ENCODE assay signal across 24 cellular contexts in genomic region chr5:38342261-38342660, GRCh38.
"Had no signal": no experiment of that assay in that cellular context is flagged by ENCODE, and none has a peak within 500 bp of the region (broad histone marks: within the 10 kb centered on the region; RNA-seq: fewer than 3 reads in every experiment).

No MANE protein-coding gene starts in this region.

- H3K9me3 ChIP-seq: colonic mucosa, esophagus muscularis mucosa, esophagus squamous epithelium, gastrocnemius medialis, gastroesophageal sphincter, heart left ventricle, heart right ventricle had no signal

- H3K27me3 ChIP-seq: colonic mucosa, esophagus squamous epithelium, gastrocnemius medialis had no signal

- DNase-seq: colonic mucosa; cortex of kidney; dermis blood vessel endothelial cell; dorsolateral prefrontal cortex; effector CD4-positive, alpha-beta T cell; effector CD8-positive, alpha-beta T cell; effector memory CD4-positive, alpha-beta T cell; effector memory CD8-positive, alpha-beta T cell; erythroblast; esophagus squamous epithelium; foreskin fibroblast; foreskin melanocyte; gastrocnemius medialis; glutamatergic neuron; head of caudate nucleus; heart left ventricle; heart right ventricle had no signal

- H3K27me3 Mint-ChIP-seq: dendritic cell treated with granulocyte-macrophage colony-stimulating factor and Interleukin-4, amounts not matched to agents 40 ng/mL and 50 ng/mL, for 4 days had no signal

- H3K4me3 ChIP-seq: colonic mucosa, coronary artery, dorsolateral prefrontal cortex, esophagus muscularis mucosa, esophagus squamous epithelium, gastrocnemius medialis, gastroesophageal sphincter, heart left ventricle, heart right ventricle had no signal

- H3K27ac Mint-ChIP-seq: dendritic cell treated with granulocyte-macrophage colony-stimulating factor and Interleukin-4, amounts not matched to agents 40 ng/mL and 50 ng/mL, for 4 days; effector memory CD8-positive, alpha-beta T cell had no signal

- H3K4me1 ChIP-seq: colonic mucosa, esophagus muscularis mucosa, esophagus squamous epithelium, foreskin keratinocyte, gastrocnemius medialis, gastroesophageal sphincter, heart left ventricle had no signal

- ATAC-seq: effector memory CD8-positive, alpha-beta T cell; esophagus mucosa; gastrocnemius medialis; gastroesophageal sphincter; heart left ventricle; heart right ventricle had no signal

- H3K27ac ChIP-seq: colonic mucosa, coronary artery, dorsolateral prefrontal cortex, epithelial cell of prostate, esophagus muscularis mucosa, esophagus squamous epithelium, foreskin keratinocyte, gastrocnemius medialis, gastroesophageal sphincter, heart left ventricle, heart right ventricle had no signal

- H3K4me3 Mint-ChIP-seq: dendritic cell treated with granulocyte-macrophage colony-stimulating factor and Interleukin-4, amounts not matched to agents 40 ng/mL and 50 ng/mL, for 4 days; effector memory CD8-positive, alpha-beta T cell had no signal

- H3K36me3 ChIP-seq: colonic mucosa, esophagus muscularis mucosa, esophagus squamous epithelium, gastrocnemius medialis, gastroesophageal sphincter, heart left ventricle, heart right ventricle had no signal

- H3K9me3 Mint-ChIP-seq: dendritic cell treated with granulocyte-macrophage colony-stimulating factor and Interleukin-4, amounts not matched to agents 40 ng/mL and 50 ng/mL, for 4 days had no signal
